Comparison of ENCODE assay signal across 22 cellular contexts in genomic region chr6:79143320-79143898, GRCh38.
DNase-seq lines count a peak whose midpoint lies in the region; FAIRE-seq and TF ChIP-seq lines count a peak whose summit lies in the region.
"Had no signal": no experiment of that assay in that cellular context is flagged by ENCODE, and none has a peak within 500 bp of the region (broad histone marks: within the 10 kb centered on the region; RNA-seq: fewer than 3 reads in every experiment).

No MANE protein-coding gene starts in this region.

- H3K9me3 ChIP-seq in H9 (ENCODE audit: control insufficient read depth, low read depth, low read length) = no peaks in the 10 kb centered on the region
- H3K9me3 ChIP-seq in small intestine (ENCODE audit: control insufficient read depth, low read depth) = no peaks in the 10 kb centered on the region
- H3K9me3 ChIP-seq in tibial artery = no peaks in the 10 kb centered on the region
- H3K9me3 ChIP-seq: SJCRH30 had no signal

- H3K4me2 ChIP-seq in H9 (ENCODE audit: insufficient read depth, insufficient read length, low read length) = no peak overlapping the region

- H3K27me3 Mint-ChIP-seq in H9 (ENCODE audit: low read depth) = no peaks in the 10 kb centered on the region
- H3K27me3 Mint-ChIP-seq: T-cell had no signal

- no peak for DNase-seq in H9
- DNase-seq in NCI-H69 (lab: John Stamatoyannopoulos, UW) = peak; percentile 29
- DNase-seq in kidney tubule cell (ENCODE audit: low spot score) = peak; percentile 21
- peak; percentile 4 for DNase-seq in small intestine
- DNase-seq in T-helper 9 cell = no peak
- DNase-seq in coronary artery (ENCODE audit: low spot score) = no peak
- DNase-seq in tibial artery = no peak
- DNase-seq: C1 segment of cervical spinal cord; CD4-positive, alpha-beta memory T cell; COR-L47; DMS79; GF-D8; GOT3; Kasumi-1; MM.1S; NCI-H2029; NCI-H2227 treated with DMSO at 0.1 percent for 48 hours; PC-3; SJCRH30; T-cell had no signal

- H3K36me3 ChIP-seq in small intestine (ENCODE audit: control insufficient read depth in 2 of 2, insufficient read depth in 2 of 2, low read length in 2 of 2) (no peaks in the 10 kb centered on the region), tibial artery (no peaks in the 10 kb centered on the region)
- H3K36me3 ChIP-seq: SJCRH30 had no signal

- no peak overlapping the region for H3K18ac ChIP-seq in H9 (ENCODE audit: insufficient read length, low read depth, low read length)

- H4K91ac ChIP-seq in H9 (ENCODE audit: insufficient read length, low read depth, low read length) = no peak overlapping the region

- H3K27ac Mint-ChIP-seq in H9 = no peak overlapping the region; a peak in 2 of 7 replicates
- H3K27ac Mint-ChIP-seq: T-cell had no signal

- H3K9me3 Mint-ChIP-seq in H9 = 0 out of 5 replicates have a peak, but pooled peaks cover 0 to 2% of the 10 kb centered on the region in 2 experiments
- H3K9me3 Mint-ChIP-seq: CD4-positive, alpha-beta memory T cell; T-cell had no signal

- intact Hi-C loops in tibial artery (cut with DNase I; ENCODE audit: low total_unique reads) = no loop called here

- no peak overlapping the region for H2BK12ac ChIP-seq in H9 (ENCODE audit: insufficient read length, low read depth, low read length)

- no peak overlapping the region for H2BK5ac ChIP-seq in H9 (ENCODE audit: insufficient read length, low read length)

- H3K14ac ChIP-seq in H9 (ENCODE audit: insufficient read depth, low read length) = no peak overlapping the region

- H3K56ac ChIP-seq in H9 (ENCODE audit: insufficient read length, low read depth, low read length) = no peak overlapping the region

- H3K4me3 ChIP-seq in small intestine (ENCODE audit: low read depth in 1 of 2, low read length in 2 of 2) (no peak overlapping the region), coronary artery (no peak overlapping the region), tibial artery (no peak overlapping the region)
- H3K4me3 ChIP-seq: K562, SJCRH30 had no signal

- no peak overlapping the region for H3K9ac ChIP-seq in H9 (ENCODE audit: extremely low read depth, insufficient read length, low read length)

- H3K79me2 ChIP-seq in H9 (ENCODE audit: insufficient read depth, low read length) = no peaks in the 10 kb centered on the region

- no peak overlapping the region for H3K23ac ChIP-seq in H9 (ENCODE audit: insufficient read length, low read depth, low read length)

- H3K4me1 ChIP-seq in H9 (ENCODE audit: insufficient read depth, low read length) = no peaks in the 10 kb centered on the region; the same call in 1 of the 2 replicates
- H3K4me1 ChIP-seq in small intestine (ENCODE audit: control insufficient read depth in 2 of 2, insufficient read depth in 1 of 2, low read depth in 1 of 2, low read length in 1 of 2) = no peaks in the 10 kb centered on the region
- H3K4me1 ChIP-seq in tibial artery = no peaks in the 10 kb centered on the region
- H3K4me1 ChIP-seq: SJCRH30 had no signal

- no peaks in the 10 kb centered on the region; a peak in 1 of 7 replicates for H3K36me3 Mint-ChIP-seq in H9 (ENCODE audit: insufficient read depth in 1 of 3, low read depth in 3 of 3)
- H3K36me3 Mint-ChIP-seq: CD4-positive, alpha-beta memory T cell; T-cell had no signal

- H3K27me3 ChIP-seq in H9 (ENCODE audit: insufficient read depth, low read length) (no peaks in the 10 kb centered on the region), small intestine (ENCODE audit: control insufficient read depth in 2 of 2, insufficient read depth in 2 of 2, low read length in 2 of 2) (no peaks in the 10 kb centered on the region), tibial artery (no peaks in the 10 kb centered on the region)
- H3K27me3 ChIP-seq: SJCRH30 had no signal

- H3K4me1 Mint-ChIP-seq in H9 = peaks cover 4 to 6% of the 10 kb centered on the region in 2 experiments
- H3K4me1 Mint-ChIP-seq: CD4-positive, alpha-beta memory T cell; T-cell had no signal

- peak overlapping the region; percentile 86 for H2AFZ ChIP-seq in H9 (ENCODE audit: low read length)

- H3K4ac ChIP-seq in H9 (ENCODE audit: low read depth, low read length) = no peak overlapping the region

- WGBS in H9 (ENCODE audit: extremely low coverage, insufficient read length, low lambda C conversion rate) = no CpG with 5 or more reads among the region's 2 CpGs
- 19 to 39% (median 21%) methylated on average over 2 of the region's 2 CpGs for WGBS in small intestine, 3 donors

- H3K4me3 Mint-ChIP-seq in H9 = no peak overlapping the region
- H3K4me3 Mint-ChIP-seq: CD4-positive, alpha-beta memory T cell; T-cell had no signal

- H4K20me1 ChIP-seq in H9 (ENCODE audit: control insufficient read depth, insufficient read depth, insufficient read length) = no peaks in the 10 kb centered on the region

- no peak overlapping the region for H2BK20ac ChIP-seq in H9 (ENCODE audit: low read depth, low read length, poor library complexity, severe bottlenecking)

- no peak overlapping the region for H4K8ac ChIP-seq in H9 (replicated peaks; ENCODE audit: insufficient read length, low read depth, low read length)

- no peak overlapping the region for H2AK5ac ChIP-seq in H9 (ENCODE audit: insufficient read length, low read length)

- H3K79me1 ChIP-seq in H9 (ENCODE audit: insufficient read depth, low read depth, low read length, poor library complexity, severe bottlenecking) = no peaks in the 10 kb centered on the region

- TF ChIP-seq CTCF in H9 (conservative IDR thresholded peaks at IDR 0.05) (no peak), coronary artery (IDR thresholded peaks at IDR 0.05) (no peak), tibial artery (IDR thresholded peaks at IDR 0.05) (no peak)

- H3K27ac ChIP-seq in H9 (ENCODE audit: insufficient read length, low read depth, low read length) (no peak overlapping the region), small intestine (ENCODE audit: low read depth in 1 of 2, low read length in 1 of 2) (no peak overlapping the region), coronary artery (no peak overlapping the region), tibial artery (no peak overlapping the region)
- H3K27ac ChIP-seq: SJCRH30 had no signal

- no peak overlapping the region for H4K5ac ChIP-seq in H9 (ENCODE audit: insufficient read length, low read depth, low read length)

- no peak overlapping the region for H2BK120ac ChIP-seq in H9 (ENCODE audit: low read depth, low read length, poor library complexity, severe bottlenecking)

- FAIRE-seq in small intestine (lab: Jason Lieb, UNC) = no peak
- FAIRE-seq: GM19239, K562 had no signal

- no peaks in the 10 kb centered on the region for H3K23me2 ChIP-seq in H9 (ENCODE audit: insufficient read length, low read depth, low read length, poor library complexity, severe bottlenecking)

- no peak overlapping the region for H3T11ph ChIP-seq in H9 (ENCODE audit: low read length)

- no peak overlapping the region for H2BK15ac ChIP-seq in H9 (ENCODE audit: low read depth, low read length)

Comparison
In these comparisons a context has a peak if more than half of its experiments do, and no peak if none do; other contexts are left out.
1. DNase-seq: peak in NCI-H69 (single experiment), kidney tubule cell (single experiment) and small intestine (single experiment); none in H9 (single experiment), T-helper 9 cell (single experiment), coronary artery (single experiment) and tibial artery (0 of 2).